Comparison of ENCODE assay signal across 10 cellular contexts in the genomic region with DNA sequence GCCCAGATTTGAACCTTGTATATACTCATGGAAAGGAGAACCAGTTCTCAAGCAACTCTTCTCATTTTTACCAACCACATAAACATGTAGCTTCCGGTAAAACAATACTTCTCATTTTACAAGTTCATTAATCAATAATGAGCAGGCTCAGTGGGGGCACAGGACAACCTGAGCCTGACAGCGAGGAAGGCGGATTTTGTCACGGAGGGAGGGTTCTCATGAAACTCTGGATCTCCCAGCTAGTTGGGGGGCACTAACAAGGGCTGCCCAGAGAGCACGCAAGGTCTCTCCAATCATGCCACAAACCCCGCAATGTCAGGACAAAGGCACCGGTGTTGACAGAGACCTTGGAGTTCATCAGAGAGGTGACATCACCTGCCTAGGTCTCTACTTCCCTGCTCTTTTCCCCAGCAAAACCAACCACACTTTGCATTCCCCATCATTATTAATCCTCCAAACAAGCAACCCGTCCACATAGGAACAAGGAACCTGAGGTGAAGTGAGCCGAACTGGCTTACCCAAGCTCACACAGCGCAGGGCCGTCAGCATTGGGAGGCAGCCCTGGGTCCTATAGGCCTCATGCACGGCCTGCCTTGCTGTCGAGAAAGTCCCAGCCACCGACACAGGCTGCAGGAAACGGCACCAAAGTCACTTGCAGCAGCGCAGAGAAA.
DNase-seq lines count a peak whose midpoint lies in the region; ATAC-seq lines count a peak whose summit lies in the region.
"Had no signal": no experiment of that assay in that cellular context is flagged by ENCODE, and none has a peak within 500 bp of the region (broad histone marks: within the 10 kb centered on the region; RNA-seq: fewer than 3 reads in every experiment).

No MANE protein-coding gene starts in this region.

- peak; percentile 58 for DNase-seq in activated CD4-positive, alpha-beta memory T cell treated with anti-CD3 and anti-CD28 coated beads for 36 hours
- DNase-seq in left kidney (ENCODE audit: low read depth, low spot score), result peak; percentile 53
- DNase-seq in NCI-H526 (lab: John Stamatoyannopoulos, UW), result no peak
- no peak for DNase-seq in cerebellum (ENCODE audit: low spot score)
- DNase-seq in HAP-1 (ENCODE audit: low spot score in 2 of 2), result no peak
- no peak for DNase-seq in amniotic stem cell (lab: John Stamatoyannopoulos, UW)
- DNase-seq: left ventricle myocardium superior, trophoblast cell had no signal

- H3K4me1 ChIP-seq in BLaER1 treated with 17β-estradiol and CSF1 and Interleukin-3, amounts not matched to agents 10 nM and 100 nM, result peaks cover 64 to 100% (median 81%) of the 10 kb centered on the region in 10 experiments
- H3K4me1 ChIP-seq in HAP-1, result no peaks in the 10 kb centered on the region; the same call in 1 of the 2 replicates

- peaks cover 90% of the 10 kb centered on the region for H3K36me3 Mint-ChIP-seq in activated CD4-positive, alpha-beta memory T cell treated with anti-CD3 and anti-CD28 coated beads for 36 hours

- H3K4me2 ChIP-seq in BLaER1 treated with 17β-estradiol and CSF1 and Interleukin-3, amounts not matched to agents 10 nM and 100 nM, result peak overlapping the region in 10 of 11 experiments; percentile 10 to 90 (median 49); a peak in 15 of 22 replicates

- H3K4me3 Mint-ChIP-seq in activated CD4-positive, alpha-beta memory T cell treated with anti-CD3 and anti-CD28 coated beads for 36 hours, result peak overlapping the region; percentile 22

- peaks cover 94% of the 10 kb centered on the region for H3K4me1 Mint-ChIP-seq in activated CD4-positive, alpha-beta memory T cell treated with anti-CD3 and anti-CD28 coated beads for 36 hours (ENCODE audit: low read depth)

- H3K27me3 Mint-ChIP-seq in activated CD4-positive, alpha-beta memory T cell treated with anti-CD3 and anti-CD28 coated beads for 36 hours, result no peaks in the 10 kb centered on the region

- ATAC-seq in HG02642 (IDR thresholded peaks at IDR 0.05; ENCODE audit: poor library complexity, unreplicated experiment), result peak; percentile 46
- ATAC-seq: left ventricle myocardium superior had no signal

- no peaks in the 10 kb centered on the region for H3K9me3 Mint-ChIP-seq in activated CD4-positive, alpha-beta memory T cell treated with anti-CD3 and anti-CD28 coated beads for 36 hours

- H3K9ac ChIP-seq in BLaER1 treated with 17β-estradiol and CSF1 and Interleukin-3, amounts not matched to agents 10 nM and 100 nM, result peak overlapping the region in 3 of 11 experiments; percentile 44 to 54 (median 48); a peak in 4 of 22 replicates

- CTCF ChIA-PET in activated CD4-positive, alpha-beta memory T cell treated with anti-CD3 and anti-CD28 coated beads for 36 hours (lab: Charles Lee), result interaction anchor here (0.9 kb wide), 2 partner anchors 11 to 114 kb away, joined by 3 read pairs; no protein-coding TSS in a partner anchor

- in situ Hi-C loops in HAP-1 (cut with MboI; ENCODE audit: low sequenced_read_pairs), result no loop called here

- H3K9me3 ChIP-seq in BLaER1 treated with 17β-estradiol and CSF1 and Interleukin-3, amounts not matched to agents 10 nM and 100 nM (replicated peaks in 1 of 11), result no peaks in the 10 kb centered on the region
- no peaks in the 10 kb centered on the region for H3K9me3 ChIP-seq in HAP-1

- intact Hi-C loops in activated CD4-positive, alpha-beta memory T cell treated with anti-CD3 and anti-CD28 coated beads for 36 hours (cut with micrococcal nuclease), result loop anchor here (1.0 kb wide), 1 partner anchor 8 kb away; no protein-coding TSS in a partner anchor

- peak overlapping the region; percentile 81 for H3K27ac Mint-ChIP-seq in activated CD4-positive, alpha-beta memory T cell treated with anti-CD3 and anti-CD28 coated beads for 36 hours

- H4K20me1 ChIP-seq in BLaER1 treated with 17β-estradiol and CSF1 and Interleukin-3, amounts not matched to agents 10 nM and 100 nM, result peaks cover 13 to 100% (median 71%) of the 10 kb centered on the region in 11 experiments; a peak in 19 of 22 replicates

- POLR2A ChIA-PET in activated CD4-positive, alpha-beta memory T cell treated with anti-CD3 and anti-CD28 coated beads for 36 hours (lab: Charles Lee), result interaction anchor here (1.7 kb wide), 1 partner anchor 13 kb away, joined by 6 read pairs; no protein-coding TSS in a partner anchor

- H3K27ac ChIP-seq in BLaER1 treated with 17β-estradiol and CSF1 and Interleukin-3, amounts not matched to agents 10 nM and 100 nM, result peak overlapping the region in 6 of 11 experiments; percentile 24 to 77 (median 66); a peak in 12 of 22 replicates

- peaks cover 0 to 47% (median 19%) of the 10 kb centered on the region in 11 experiments; a peak in 14 of 22 replicates for H3K36me3 ChIP-seq in BLaER1 treated with 17β-estradiol and CSF1 and Interleukin-3, amounts not matched to agents 10 nM and 100 nM
- no peaks in the 10 kb centered on the region; the same call in 1 of the 2 replicates for H3K36me3 ChIP-seq in HAP-1 (replicated peaks)

- no peak overlapping the region for H3K4me3 ChIP-seq in BLaER1 treated with 17β-estradiol and CSF1 and Interleukin-3, amounts not matched to agents 10 nM and 100 nM
- no peak overlapping the region for H3K4me3 ChIP-seq in HAP-1

- no peaks in the 10 kb centered on the region for H3K27me3 ChIP-seq in BLaER1 treated with 17β-estradiol and CSF1 and Interleukin-3, amounts not matched to agents 10 nM and 100 nM
- no peaks in the 10 kb centered on the region for H3K27me3 ChIP-seq in HAP-1 (ENCODE audit: low read depth)

Comparison
In these comparisons a context has a peak if more than half of its experiments do, and no peak if none do; other contexts are left out.
1. DNase-seq: peak in activated CD4-positive, alpha-beta memory T cell treated with anti-CD3 and anti-CD28 coated beads for 36 hours (single experiment) and left kidney (single experiment); none in NCI-H526 (0 of 2), cerebellum (single experiment), HAP-1 (0 of 2) and amniotic stem cell (single experiment).